ENCODE assay signal across 2 cellular contexts in the genomic region with DNA sequence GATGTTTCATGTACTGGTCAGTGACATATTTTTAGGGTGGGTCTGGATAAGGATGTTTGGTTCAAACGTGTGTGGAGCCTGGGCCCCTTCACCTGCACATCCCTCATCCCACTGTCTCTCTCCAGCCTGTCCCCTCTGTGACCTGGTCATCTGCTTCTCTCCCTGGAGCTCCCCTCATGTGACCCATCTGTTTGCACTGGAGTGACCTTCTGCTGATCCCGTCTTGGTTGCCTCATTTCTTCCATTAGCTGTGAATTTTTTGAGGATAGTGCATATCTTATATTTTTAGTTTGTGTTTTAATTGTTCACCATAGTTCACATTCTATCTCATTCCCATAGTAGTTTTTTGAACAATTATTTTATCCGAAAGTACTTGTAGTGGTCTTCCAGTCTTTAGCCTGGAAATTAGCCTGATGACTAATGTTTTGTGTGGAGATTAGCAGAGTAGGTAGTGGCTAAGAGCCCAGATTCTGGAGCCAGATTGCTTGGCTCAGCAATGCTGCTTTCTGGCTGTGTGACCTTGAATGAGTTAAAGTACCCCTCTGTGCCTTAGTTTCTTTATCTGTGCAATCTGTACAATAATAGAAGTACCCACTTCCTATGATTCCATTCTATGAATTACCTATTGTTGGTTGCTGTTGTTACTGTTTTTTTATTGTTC.
TF ChIP-seq lines count a peak whose summit lies in the region.

No MANE protein-coding gene starts in this region.

TF ChIP-seq in SK-N-SH, 30 proteins besides CTCF, POLR2A, EP300 and RAD21 (continued from another document):
- no peak for TF ChIP-seq MXI1 (IDR thresholded peaks at IDR 0.05; ENCODE audit: low read depth, low read length)

TF ChIP-seq in HepG2, 621 proteins besides CTCF, POLR2A, EP300 and RAD21 (continued from another document and continues in another):
- TF ChIP-seq, protein P1, sequence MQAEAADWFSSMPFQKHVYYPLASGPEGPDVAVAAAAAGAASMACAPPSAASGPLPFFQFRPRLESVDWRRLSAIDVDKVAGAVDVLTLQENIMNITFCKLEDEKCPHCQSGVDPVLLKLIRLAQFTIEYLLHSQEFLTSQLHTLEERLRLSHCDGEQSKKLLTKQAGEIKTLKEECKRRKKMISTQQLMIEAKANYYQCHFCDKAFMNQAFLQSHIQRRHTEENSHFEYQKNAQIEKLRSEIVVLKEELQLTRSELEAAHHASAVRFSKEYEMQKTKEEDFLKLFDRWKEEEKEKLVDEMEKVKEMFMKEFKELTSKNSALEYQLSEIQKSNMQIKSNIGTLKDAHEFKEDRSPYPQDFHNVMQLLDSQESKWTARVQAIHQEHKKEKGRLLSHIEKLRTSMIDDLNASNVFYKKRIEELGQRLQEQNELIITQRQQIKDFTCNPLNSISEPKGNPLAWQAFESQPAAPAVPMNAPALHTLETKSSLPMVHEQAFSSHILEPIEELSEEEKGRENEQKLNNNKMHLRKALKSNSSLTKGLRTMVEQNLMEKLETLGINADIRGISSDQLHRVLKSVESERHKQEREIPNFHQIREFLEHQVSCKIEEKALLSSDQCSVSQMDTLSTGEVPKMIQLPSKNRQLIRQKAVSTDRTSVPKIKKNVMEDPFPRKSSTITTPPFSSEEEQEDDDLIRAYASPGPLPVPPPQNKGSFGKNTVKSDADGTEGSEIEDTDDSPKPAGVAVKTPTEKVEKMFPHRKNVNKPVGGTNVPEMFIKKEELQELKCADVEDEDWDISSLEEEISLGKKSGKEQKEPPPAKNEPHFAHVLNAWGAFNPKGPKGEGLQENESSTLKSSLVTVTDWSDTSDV (CRISPR knock-in tag; IDR thresholded peaks at IDR 0.05): no peak
- TF ChIP-seq ZNF773 (CRISPR knock-in tag; IDR thresholded peaks at IDR 0.05; ENCODE audit: borderline replicate concordance) (no peak), ZNF382 (CRISPR knock-in tag; IDR thresholded peaks at IDR 0.05; ENCODE audit: borderline replicate concordance) (no peak), IRF2 (CRISPR knock-in tag; IDR thresholded peaks at IDR 0.05) (no peak), ZNF577 (CRISPR knock-in tag; IDR thresholded peaks at IDR 0.05; ENCODE audit: borderline replicate concordance, low read depth) (no peak), TSC22D2 (CRISPR knock-in tag; IDR thresholded peaks at IDR 0.05; ENCODE audit: borderline replicate concordance) (no peak), ZFP36L1 (CRISPR knock-in tag; IDR thresholded peaks at IDR 0.05) (no peak), KLF11 (CRISPR knock-in tag; IDR thresholded peaks at IDR 0.05) (no peak), KLF15 (CRISPR knock-in tag; IDR thresholded peaks at IDR 0.05; ENCODE audit: borderline replicate concordance) (0 out of 2 replicates have a peak, but pooled peaks have one; percentile 24), SMARCE1 (IDR thresholded peaks at IDR 0.05; ENCODE audit: borderline replicate concordance) (no peak), SATB2 (CRISPR knock-in tag; IDR thresholded peaks at IDR 0.05) (no peak), ZZZ3 (CRISPR knock-in tag; IDR thresholded peaks at IDR 0.05; ENCODE audit: borderline replicate concordance) (no peak), NKX3-1 (CRISPR knock-in tag; IDR thresholded peaks at IDR 0.05) (no peak), ZNF598 (CRISPR knock-in tag; IDR thresholded peaks at IDR 0.05; ENCODE audit: borderline replicate concordance) (no peak), ZNF605 (CRISPR knock-in tag; IDR thresholded peaks at IDR 0.05) (no peak), U2AF2 (IDR thresholded peaks at IDR 0.05; ENCODE audit: low read depth, low read length) (no peak), ZNF678 (CRISPR knock-in tag; IDR thresholded peaks at IDR 0.05) (no peak), ZNF670 (CRISPR knock-in tag; IDR thresholded peaks at IDR 0.05; ENCODE audit: borderline replicate concordance) (no peak), TP53 (CRISPR knock-in tag; conservative IDR thresholded peaks at IDR 0.05) (no peak), CHCHD3 (CRISPR knock-in tag; IDR thresholded peaks at IDR 0.05) (no peak), ZNF280D (CRISPR knock-in tag; IDR thresholded peaks at IDR 0.05) (no peak), HMG20A (CRISPR knock-in tag; IDR thresholded peaks at IDR 0.05; ENCODE audit: borderline replicate concordance) (peak; percentile 52; the same call in 1 of the 2 replicates), ZNF724P (CRISPR knock-in tag; IDR thresholded peaks at IDR 0.05; ENCODE audit: borderline replicate concordance) (no peak), ZNF792 (CRISPR knock-in tag; IDR thresholded peaks at IDR 0.05) (no peak), ZNF510 (CRISPR knock-in tag; IDR thresholded peaks at IDR 0.05; ENCODE audit: low read depth) (no peak), JARID2 (CRISPR knock-in tag; IDR thresholded peaks at IDR 0.05; ENCODE audit: insufficient replicate concordance) (no peak), ZKSCAN5 (CRISPR knock-in tag; IDR thresholded peaks at IDR 0.05) (no peak), ZSCAN30 (CRISPR knock-in tag; IDR thresholded peaks at IDR 0.05) (no peak), CCDC6 (CRISPR knock-in tag; IDR thresholded peaks at IDR 0.05) (no peak), NFYB (CRISPR knock-in tag; IDR thresholded peaks at IDR 0.05) (no peak), HOXA9 (CRISPR knock-in tag; IDR thresholded peaks at IDR 0.05; ENCODE audit: borderline replicate concordance) (no peak), MATR3 (CRISPR knock-in tag; IDR thresholded peaks at IDR 0.05) (no peak), ZNF569 (CRISPR knock-in tag; IDR thresholded peaks at IDR 0.05; ENCODE audit: borderline replicate concordance) (no peak), RELA (CRISPR knock-in tag; IDR thresholded peaks at IDR 0.05) (no peak)
- TF ChIP-seq, protein P2, sequence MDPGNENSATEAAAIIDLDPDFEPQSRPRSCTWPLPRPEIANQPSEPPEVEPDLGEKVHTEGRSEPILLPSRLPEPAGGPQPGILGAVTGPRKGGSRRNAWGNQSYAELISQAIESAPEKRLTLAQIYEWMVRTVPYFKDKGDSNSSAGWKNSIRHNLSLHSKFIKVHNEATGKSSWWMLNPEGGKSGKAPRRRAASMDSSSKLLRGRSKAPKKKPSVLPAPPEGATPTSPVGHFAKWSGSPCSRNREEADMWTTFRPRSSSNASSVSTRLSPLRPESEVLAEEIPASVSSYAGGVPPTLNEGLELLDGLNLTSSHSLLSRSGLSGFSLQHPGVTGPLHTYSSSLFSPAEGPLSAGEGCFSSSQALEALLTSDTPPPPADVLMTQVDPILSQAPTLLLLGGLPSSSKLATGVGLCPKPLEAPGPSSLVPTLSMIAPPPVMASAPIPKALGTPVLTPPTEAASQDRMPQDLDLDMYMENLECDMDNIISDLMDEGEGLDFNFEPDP (CRISPR knock-in tag; conservative IDR thresholded peaks at IDR 0.05): no peak
- TF ChIP-seq, protein P3, sequence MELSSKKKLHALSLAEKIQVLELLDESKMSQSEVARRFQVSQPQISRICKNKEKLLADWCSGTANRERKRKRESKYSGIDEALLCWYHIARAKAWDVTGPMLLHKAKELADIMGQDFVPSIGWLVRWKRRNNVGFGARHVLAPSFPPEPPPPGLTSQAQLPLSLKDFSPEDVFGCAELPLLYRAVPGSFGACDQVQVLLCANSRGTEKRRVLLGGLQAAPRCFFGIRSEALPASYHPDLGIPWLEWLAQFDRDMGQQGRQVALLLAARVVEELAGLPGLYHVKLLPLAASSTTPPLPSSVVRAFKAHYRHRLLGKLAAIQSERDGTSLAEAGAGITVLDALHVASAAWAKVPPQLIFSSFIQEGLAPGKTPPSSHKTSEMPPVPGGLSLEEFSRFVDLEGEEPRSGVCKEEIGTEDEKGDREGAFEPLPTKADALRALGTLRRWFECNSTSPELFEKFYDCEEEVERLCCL (CRISPR knock-in tag; IDR thresholded peaks at IDR 0.05; ENCODE audit: borderline replicate concordance): no peak
- TF ChIP-seq, protein P4, sequence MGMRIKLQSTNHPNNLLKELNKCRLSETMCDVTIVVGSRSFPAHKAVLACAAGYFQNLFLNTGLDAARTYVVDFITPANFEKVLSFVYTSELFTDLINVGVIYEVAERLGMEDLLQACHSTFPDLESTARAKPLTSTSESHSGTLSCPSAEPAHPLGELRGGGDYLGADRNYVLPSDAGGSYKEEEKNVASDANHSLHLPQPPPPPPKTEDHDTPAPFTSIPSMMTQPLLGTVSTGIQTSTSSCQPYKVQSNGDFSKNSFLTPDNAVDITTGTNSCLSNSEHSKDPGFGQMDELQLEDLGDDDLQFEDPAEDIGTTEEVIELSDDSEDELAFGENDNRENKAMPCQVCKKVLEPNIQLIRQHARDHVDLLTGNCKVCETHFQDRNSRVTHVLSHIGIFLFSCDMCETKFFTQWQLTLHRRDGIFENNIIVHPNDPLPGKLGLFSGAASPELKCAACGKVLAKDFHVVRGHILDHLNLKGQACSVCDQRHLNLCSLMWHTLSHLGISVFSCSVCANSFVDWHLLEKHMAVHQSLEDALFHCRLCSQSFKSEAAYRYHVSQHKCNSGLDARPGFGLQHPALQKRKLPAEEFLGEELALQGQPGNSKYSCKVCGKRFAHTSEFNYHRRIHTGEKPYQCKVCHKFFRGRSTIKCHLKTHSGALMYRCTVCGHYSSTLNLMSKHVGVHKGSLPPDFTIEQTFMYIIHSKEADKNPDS (CRISPR knock-in tag; IDR thresholded peaks at IDR 0.05): no peak
- TF ChIP-seq, protein P5, sequence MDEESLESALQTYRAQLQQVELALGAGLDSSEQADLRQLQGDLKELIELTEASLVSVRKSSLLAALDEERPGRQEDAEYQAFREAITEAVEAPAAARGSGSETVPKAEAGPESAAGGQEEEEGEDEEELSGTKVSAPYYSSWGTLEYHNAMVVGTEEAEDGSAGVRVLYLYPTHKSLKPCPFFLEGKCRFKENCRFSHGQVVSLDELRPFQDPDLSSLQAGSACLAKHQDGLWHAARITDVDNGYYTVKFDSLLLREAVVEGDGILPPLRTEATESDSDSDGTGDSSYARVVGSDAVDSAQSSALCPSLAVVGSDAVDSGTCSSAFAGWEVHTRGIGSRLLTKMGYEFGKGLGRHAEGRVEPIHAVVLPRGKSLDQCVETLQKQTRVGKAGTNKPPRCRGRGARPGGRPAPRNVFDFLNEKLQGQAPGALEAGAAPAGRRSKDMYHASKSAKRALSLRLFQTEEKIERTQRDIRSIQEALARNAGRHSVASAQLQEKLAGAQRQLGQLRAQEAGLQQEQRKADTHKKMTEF (CRISPR knock-in tag; IDR thresholded peaks at IDR 0.05): no peak
- TF ChIP-seq, protein P6, sequence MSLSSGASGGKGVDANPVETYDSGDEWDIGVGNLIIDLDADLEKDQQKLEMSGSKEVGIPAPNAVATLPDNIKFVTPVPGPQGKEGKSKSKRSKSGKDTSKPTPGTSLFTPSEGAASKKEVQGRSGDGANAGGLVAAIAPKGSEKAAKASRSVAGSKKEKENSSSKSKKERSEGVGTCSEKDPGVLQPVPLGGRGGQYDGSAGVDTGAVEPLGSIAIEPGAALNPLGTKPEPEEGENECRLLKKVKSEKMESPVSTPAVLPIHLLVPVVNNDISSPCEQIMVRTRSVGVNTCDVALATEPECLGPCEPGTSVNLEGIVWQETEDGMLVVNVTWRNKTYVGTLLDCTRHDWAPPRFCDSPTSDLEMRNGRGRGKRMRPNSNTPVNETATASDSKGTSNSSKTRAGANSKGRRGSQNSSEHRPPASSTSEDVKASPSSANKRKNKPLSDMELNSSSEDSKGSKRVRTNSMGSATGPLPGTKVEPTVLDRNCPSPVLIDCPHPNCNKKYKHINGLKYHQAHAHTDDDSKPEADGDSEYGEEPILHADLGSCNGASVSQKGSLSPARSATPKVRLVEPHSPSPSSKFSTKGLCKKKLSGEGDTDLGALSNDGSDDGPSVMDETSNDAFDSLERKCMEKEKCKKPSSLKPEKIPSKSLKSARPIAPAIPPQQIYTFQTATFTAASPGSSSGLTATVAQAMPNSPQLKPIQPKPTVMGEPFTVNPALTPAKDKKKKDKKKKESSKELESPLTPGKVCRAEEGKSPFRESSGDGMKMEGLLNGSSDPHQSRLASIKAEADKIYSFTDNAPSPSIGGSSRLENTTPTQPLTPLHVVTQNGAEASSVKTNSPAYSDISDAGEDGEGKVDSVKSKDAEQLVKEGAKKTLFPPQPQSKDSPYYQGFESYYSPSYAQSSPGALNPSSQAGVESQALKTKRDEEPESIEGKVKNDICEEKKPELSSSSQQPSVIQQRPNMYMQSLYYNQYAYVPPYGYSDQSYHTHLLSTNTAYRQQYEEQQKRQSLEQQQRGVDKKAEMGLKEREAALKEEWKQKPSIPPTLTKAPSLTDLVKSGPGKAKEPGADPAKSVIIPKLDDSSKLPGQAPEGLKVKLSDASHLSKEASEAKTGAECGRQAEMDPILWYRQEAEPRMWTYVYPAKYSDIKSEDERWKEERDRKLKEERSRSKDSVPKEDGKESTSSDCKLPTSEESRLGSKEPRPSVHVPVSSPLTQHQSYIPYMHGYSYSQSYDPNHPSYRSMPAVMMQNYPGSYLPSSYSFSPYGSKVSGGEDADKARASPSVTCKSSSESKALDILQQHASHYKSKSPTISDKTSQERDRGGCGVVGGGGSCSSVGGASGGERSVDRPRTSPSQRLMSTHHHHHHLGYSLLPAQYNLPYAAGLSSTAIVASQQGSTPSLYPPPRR (CRISPR knock-in tag; IDR thresholded peaks at IDR 0.05; ENCODE audit: borderline replicate concordance): no peak
- TF ChIP-seq, protein P7, sequence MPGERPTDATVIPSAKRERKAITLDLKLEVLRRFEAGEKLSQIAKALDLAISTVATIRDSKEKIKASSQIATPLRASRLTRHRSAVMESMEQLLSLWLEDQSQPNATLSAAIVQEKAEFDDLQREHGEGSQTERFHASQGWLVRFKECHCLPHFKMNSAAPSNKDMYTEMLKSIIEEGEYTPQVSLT (CRISPR knock-in tag; IDR thresholded peaks at IDR 0.05; ENCODE audit: borderline replicate concordance, low read depth): no peak
- TF ChIP-seq, protein P8, sequence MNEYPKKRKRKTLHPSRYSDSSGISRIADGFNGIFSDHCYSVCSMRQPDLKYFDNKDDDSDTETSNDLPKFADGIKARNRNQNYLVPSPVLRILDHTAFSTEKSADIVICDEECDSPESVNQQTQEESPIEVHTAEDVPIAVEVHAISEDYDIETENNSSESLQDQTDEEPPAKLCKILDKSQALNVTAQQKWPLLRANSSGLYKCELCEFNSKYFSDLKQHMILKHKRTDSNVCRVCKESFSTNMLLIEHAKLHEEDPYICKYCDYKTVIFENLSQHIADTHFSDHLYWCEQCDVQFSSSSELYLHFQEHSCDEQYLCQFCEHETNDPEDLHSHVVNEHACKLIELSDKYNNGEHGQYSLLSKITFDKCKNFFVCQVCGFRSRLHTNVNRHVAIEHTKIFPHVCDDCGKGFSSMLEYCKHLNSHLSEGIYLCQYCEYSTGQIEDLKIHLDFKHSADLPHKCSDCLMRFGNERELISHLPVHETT (CRISPR knock-in tag; conservative IDR thresholded peaks at IDR 0.05): no peak
